Comparison of ENCODE assay signal across 13 cellular contexts in genomic region chr18:13450289-13451207, GRCh38.
DNase-seq lines count a peak whose midpoint lies in the region; ATAC-seq and TF ChIP-seq lines count a peak whose summit lies in the region.
"Had no signal": no experiment of that assay in that cellular context is flagged by ENCODE, and none has a peak within 500 bp of the region (broad histone marks: within the 10 kb centered on the region; RNA-seq: fewer than 3 reads in every experiment).

No MANE protein-coding gene starts in this region.

- no peaks in the 10 kb centered on the region for H3K27me3 ChIP-seq in thyroid gland
- H3K27me3 ChIP-seq: transverse colon had no signal

- ATAC-seq in GM18505 (IDR thresholded peaks at IDR 0.05; ENCODE audit: unreplicated experiment) (peak; percentile 75), GM21423 (IDR thresholded peaks at IDR 0.05; ENCODE audit: unreplicated experiment) (peak; percentile 76), HG03460 (IDR thresholded peaks at IDR 0.05; ENCODE audit: unreplicated experiment) (peak; percentile 69)
- ATAC-seq: T-cell had no signal

- WGBS in thyroid gland, 2 donors = 89 to 90% methylated on average over 8 to 10 of the region's 10 CpGs

- no peak for TF ChIP-seq POLR2A in GM18505 (IDR thresholded peaks at IDR 0.05; ENCODE audit: borderline replicate concordance, extremely low read depth, insufficient read depth, insufficient read length)
- no peak for TF ChIP-seq POLR2A in thyroid gland (IDR thresholded peaks at IDR 0.05)

- no peak overlapping the region for H3K27ac ChIP-seq in thyroid gland
- H3K27ac ChIP-seq: epithelial cell of prostate, lower lobe of right lung, transverse colon had no signal

- DNase-seq in islet precursor cell (peak; percentile 22), posterior vena cava (ENCODE audit: low spot score) (no peak), thyroid gland (no peak), NCI-H446 (lab: John Stamatoyannopoulos, UW) (no peak)
- DNase-seq: GF-D8; lower lobe of right lung; stimulated activated CD4-positive, alpha-beta T cell treated with anti-CD3 and anti-CD28 coated beads, Interleukin-15, amount 100 ng/mL, for 24 hours; T-cell; transverse colon had no signal

- no peak overlapping the region for H3K4me3 ChIP-seq in thyroid gland (replicated peaks in 1 of 3)
- H3K4me3 ChIP-seq: lower lobe of right lung, transverse colon had no signal

- intact Hi-C loops in posterior vena cava (cut with DNase I) = no loop called here
- intact Hi-C loops in thyroid gland (cut with DNase I) = no loop called here

- no peaks in the 10 kb centered on the region for H3K36me3 ChIP-seq in thyroid gland
- H3K36me3 ChIP-seq: lower lobe of right lung, transverse colon had no signal

- no peaks in the 10 kb centered on the region for H3K9me3 ChIP-seq in thyroid gland
- H3K9me3 ChIP-seq: lower lobe of right lung, transverse colon had no signal

- peaks cover 3 to 34% of the 10 kb centered on the region in 2 donors for H3K4me1 ChIP-seq in thyroid gland

- TF ChIP-seq CTCF in thyroid gland (IDR thresholded peaks at IDR 0.05) = no peak
